In the genomic region with DNA sequence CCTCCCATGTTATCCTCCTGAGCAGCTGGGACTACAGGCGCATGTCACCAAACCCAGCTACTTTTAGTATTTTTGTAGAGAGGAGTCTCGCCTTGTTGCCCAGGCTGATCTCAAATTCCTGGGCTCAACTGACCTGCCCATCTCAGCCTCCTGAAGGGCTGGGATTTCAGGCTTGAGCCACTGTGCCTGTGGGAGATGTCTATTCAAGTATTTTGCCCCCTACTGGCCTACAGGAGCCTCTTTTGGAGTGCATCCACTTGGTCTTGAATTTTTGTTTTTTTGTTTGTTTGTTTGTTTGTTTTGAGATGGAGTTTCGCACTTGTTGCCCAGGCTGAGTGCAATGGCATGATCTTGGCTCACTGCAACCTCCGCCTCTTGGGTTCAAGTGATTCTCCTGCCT, we compare ENCODE assay signal across 11 cellular contexts. TPM values are rescaled to one million over a fixed set of nuclear protein-coding genes. Genes with fewer than 3 reads are reported as not detected.
A peak's percentile ranks its signal among the peaks of the same experiment; 100 is the strongest.
DNase-seq lines count a peak whose midpoint lies in the region; FAIRE-seq and TF ChIP-seq lines count a peak whose summit lies in the region.
"Had no signal": no experiment of that assay in that cellular context is flagged by ENCODE, and none has a peak within 500 bp of the region (broad histone marks: within the 10 kb centered on the region; RNA-seq: fewer than 3 reads in every experiment).

No MANE protein-coding gene starts in this region.

- no peaks in the 10 kb centered on the region for H3K9me3 ChIP-seq in neural cell (ENCODE audit: low read length)
- H3K9me3 ChIP-seq: tibial nerve had no signal

- no peak overlapping the region for H3K9ac ChIP-seq in neural cell (ENCODE audit: low read length)

- FAIRE-seq in bronchial epithelial cell (lab: Jason Lieb, UNC): no peak
- FAIRE-seq in HTR-8/SVneo (lab: Jason Lieb, UNC): no peak
- FAIRE-seq: TTC549 had no signal

- H3K9me2 ChIP-seq in neural cell (ENCODE audit: insufficient read depth, low read length): no peaks in the 10 kb centered on the region

- H3K36me3 ChIP-seq in bronchial epithelial cell (ENCODE audit: control insufficient read depth, insufficient read depth, low read length) (no peaks in the 10 kb centered on the region), neural cell (ENCODE audit: insufficient read depth, low read length) (no peaks in the 10 kb centered on the region)
- H3K36me3 ChIP-seq: tibial nerve had no signal

- H3K27me3 ChIP-seq in HL-60 (ENCODE audit: insufficient read depth, poor library complexity, severe bottlenecking): no peaks in the 10 kb centered on the region
- no peaks in the 10 kb centered on the region for H3K27me3 ChIP-seq in bronchial epithelial cell (ENCODE audit: control insufficient read depth, insufficient read depth, low read length)
- no peaks in the 10 kb centered on the region for H3K27me3 ChIP-seq in neural cell (ENCODE audit: insufficient read depth, low read depth, low read length)
- H3K27me3 ChIP-seq: tibial nerve had no signal

- H3K4me2 ChIP-seq in neural cell (ENCODE audit: low read length): no peak overlapping the region

- DNase-seq in ELR (ENCODE audit: low read depth) (peak; percentile 42), HL-60 (ENCODE audit: low read depth in 1 of 2, low spot score in 1 of 2) (no peak), bronchial epithelial cell (ENCODE audit: low read depth) (no peak), HTR-8/SVneo (ENCODE audit: insufficient read length, low spot score) (no peak), DMS79 (lab: John Stamatoyannopoulos, UW) (no peak), NCI-H345 treated with DMSO at 0.1 percent for 48 hours (lab: John Stamatoyannopoulos, UW; ENCODE audit: unreplicated experiment) (no peak)
- DNase-seq: activated naive CD8-positive, alpha-beta T cell treated with anti-CD3 and anti-CD28 coated beads, Interleukin-2, amount 10 ng/mL, durations not matched to agents 7 days and 5 days; NCI-H774 had no signal

- no peak overlapping the region for H3K27ac ChIP-seq in HL-60 (replicated peaks)
- no peak overlapping the region for H3K27ac ChIP-seq in neural cell (ENCODE audit: low read length)
- H3K27ac ChIP-seq: tibial nerve had no signal

- H3K4me3 ChIP-seq in HL-60 (replicated peaks; ENCODE audit: insufficient read depth, low read length) (no peak overlapping the region), bronchial epithelial cell (ENCODE audit: low read depth, low read length) (no peak overlapping the region), neural cell (ENCODE audit: low read length) (no peak overlapping the region)
- H3K4me3 ChIP-seq: tibial nerve had no signal

- H2AFZ ChIP-seq in neural cell (ENCODE audit: low read depth, low read length): no peak overlapping the region

- H3K79me2 ChIP-seq in neural cell (replicated peaks; ENCODE audit: insufficient read depth, low read length): peaks cover 12% of the 10 kb centered on the region

- H3F3A ChIP-seq in neural cell (ENCODE audit: insufficient read depth, low read length, poor library complexity, severe bottlenecking): peaks cover 3% of the 10 kb centered on the region

- H4K20me1 ChIP-seq in neural cell (ENCODE audit: insufficient read depth): no peaks in the 10 kb centered on the region

- no peak for TF ChIP-seq EP300 in neural cell (conservative IDR thresholded peaks at IDR 0.05; ENCODE audit: poor library complexity, severe bottlenecking)

- TF ChIP-seq CTCF in HL-60 (IDR thresholded peaks at IDR 0.05; ENCODE audit: insufficient read depth, low read length) (peak; percentile 16), bronchial epithelial cell (IDR thresholded peaks at IDR 0.05; ENCODE audit: insufficient read depth, low read length, severe bottlenecking) (peak; percentile 37), neural cell (IDR thresholded peaks at IDR 0.05; ENCODE audit: poor library complexity, severe bottlenecking) (peak; percentile 17)

- no peak for TF ChIP-seq RAD21 in neural cell (conservative IDR thresholded peaks at IDR 0.05)

TF ChIP-seq in neural cell, 6 proteins besides CTCF, POLR2A, EP300 and RAD21:
- TF ChIP-seq MXI1 (conservative IDR thresholded peaks at IDR 0.05; ENCODE audit: poor library complexity, severe bottlenecking) (no peak), POLR2AphosphoS5 (IDR thresholded peaks at IDR 0.05) (no peak), SMC3 (conservative IDR thresholded peaks at IDR 0.05; ENCODE audit: poor library complexity) (no peak), EZH2 (IDR thresholded peaks at IDR 0.05; ENCODE audit: borderline replicate concordance, insufficient read depth, low read length, poor library complexity, severe bottlenecking) (no peak), TAF1 (IDR thresholded peaks at IDR 0.05; ENCODE audit: low read depth) (no peak)
- TF ChIP-seq, protein P1, sequence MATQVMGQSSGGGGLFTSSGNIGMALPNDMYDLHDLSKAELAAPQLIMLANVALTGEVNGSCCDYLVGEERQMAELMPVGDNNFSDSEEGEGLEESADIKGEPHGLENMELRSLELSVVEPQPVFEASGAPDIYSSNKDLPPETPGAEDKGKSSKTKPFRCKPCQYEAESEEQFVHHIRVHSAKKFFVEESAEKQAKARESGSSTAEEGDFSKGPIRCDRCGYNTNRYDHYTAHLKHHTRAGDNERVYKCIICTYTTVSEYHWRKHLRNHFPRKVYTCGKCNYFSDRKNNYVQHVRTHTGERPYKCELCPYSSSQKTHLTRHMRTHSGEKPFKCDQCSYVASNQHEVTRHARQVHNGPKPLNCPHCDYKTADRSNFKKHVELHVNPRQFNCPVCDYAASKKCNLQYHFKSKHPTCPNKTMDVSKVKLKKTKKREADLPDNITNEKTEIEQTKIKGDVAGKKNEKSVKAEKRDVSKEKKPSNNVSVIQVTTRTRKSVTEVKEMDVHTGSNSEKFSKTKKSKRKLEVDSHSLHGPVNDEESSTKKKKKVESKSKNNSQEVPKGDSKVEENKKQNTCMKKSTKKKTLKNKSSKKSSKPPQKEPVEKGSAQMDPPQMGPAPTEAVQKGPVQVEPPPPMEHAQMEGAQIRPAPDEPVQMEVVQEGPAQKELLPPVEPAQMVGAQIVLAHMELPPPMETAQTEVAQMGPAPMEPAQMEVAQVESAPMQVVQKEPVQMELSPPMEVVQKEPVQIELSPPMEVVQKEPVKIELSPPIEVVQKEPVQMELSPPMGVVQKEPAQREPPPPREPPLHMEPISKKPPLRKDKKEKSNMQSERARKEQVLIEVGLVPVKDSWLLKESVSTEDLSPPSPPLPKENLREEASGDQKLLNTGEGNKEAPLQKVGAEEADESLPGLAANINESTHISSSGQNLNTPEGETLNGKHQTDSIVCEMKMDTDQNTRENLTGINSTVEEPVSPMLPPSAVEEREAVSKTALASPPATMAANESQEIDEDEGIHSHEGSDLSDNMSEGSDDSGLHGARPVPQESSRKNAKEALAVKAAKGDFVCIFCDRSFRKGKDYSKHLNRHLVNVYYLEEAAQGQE (IDR thresholded peaks at IDR 0.05; ENCODE audit: borderline replicate concordance): no peak

RNA-seq across cellular contexts. Expression of a gene that starts 3.2 kb away (rescaled TPM):
- total RNA-seq in bronchial epithelial cell: 53.2 and 57.2 TPM in 2 replicates
- polyA plus RNA-seq in neural cell: 101 and 115 TPM in 2 replicates
- polyA minus RNA-seq in neural cell: 114 and 117 TPM in 2 replicates

RNA-seq across cellular contexts. Expression of a gene that starts 18.0 kb away (rescaled TPM):
- 25.6 and 28.7 TPM in 2 replicates for total RNA-seq in bronchial epithelial cell
- 29.4 and 31.9 TPM in 2 replicates for polyA plus RNA-seq in neural cell
- polyA minus RNA-seq in neural cell: 127 TPM in 2 replicates
